In genomic region chr7:48637382-48637781, GRCh38 we compare ENCODE assay signal across 12 cellular contexts.
DNase-seq lines count a peak whose midpoint lies in the region; ATAC-seq and TF ChIP-seq lines count a peak whose summit lies in the region.
"Had no signal": no experiment of that assay in that cellular context is flagged by ENCODE, and none has a peak within 500 bp of the region (broad histone marks: within the 10 kb centered on the region; RNA-seq: fewer than 3 reads in every experiment).

No MANE protein-coding gene starts in this region.

- H3K27me3 Mint-ChIP-seq in H9 (ENCODE audit: low read depth), result no peaks in the 10 kb centered on the region
- H3K27me3 Mint-ChIP-seq in activated naive CD4-positive, alpha-beta T cell treated with anti-CD3 and anti-CD28 coated beads, Interleukin-2, amount 10 ng/mL, durations not matched to agents 7 days and 5 days, result no peaks in the 10 kb centered on the region
- H3K27me3 Mint-ChIP-seq: activated naive CD4-positive, alpha-beta T cell treated with anti-CD3 and anti-CD28 coated beads, Interleukin-2, amount 50 U/mL, for 24 hours had no signal

- H2BK120ac ChIP-seq in H9 (ENCODE audit: low read depth, low read length, poor library complexity, severe bottlenecking), result no peak overlapping the region

- H3T11ph ChIP-seq in H9 (ENCODE audit: low read length), result no peak overlapping the region

- H3K4me1 Mint-ChIP-seq in H9, result peaks cover 10 to 15% of the 10 kb centered on the region in 2 experiments
- H3K4me1 Mint-ChIP-seq in activated naive CD4-positive, alpha-beta T cell treated with anti-CD3 and anti-CD28 coated beads, Interleukin-2, amount 10 ng/mL, durations not matched to agents 7 days and 5 days, result peaks cover 25% of the 10 kb centered on the region
- H3K4me1 Mint-ChIP-seq: activated naive CD4-positive, alpha-beta T cell treated with anti-CD3 and anti-CD28 coated beads, Interleukin-2, amount 50 U/mL, for 24 hours had no signal

- no peak overlapping the region for H4K91ac ChIP-seq in H9 (ENCODE audit: insufficient read length, low read depth, low read length)

- H2BK20ac ChIP-seq in H9 (ENCODE audit: low read depth, low read length, poor library complexity, severe bottlenecking), result no peak overlapping the region

- H3K4me3 ChIP-seq in fibroblast of mammary gland (ENCODE audit: control insufficient read depth, low read depth, low read length), result no peak overlapping the region
- H3K4me3 ChIP-seq: BLaER1, colonic mucosa had no signal

- H2BK12ac ChIP-seq in H9 (ENCODE audit: insufficient read length, low read depth, low read length), result no peak overlapping the region

- ATAC-seq in HG02610 (IDR thresholded peaks at IDR 0.05; ENCODE audit: unreplicated experiment), result peak; percentile 75

- no peak overlapping the region for H4K5ac ChIP-seq in H9 (ENCODE audit: insufficient read length, low read depth, low read length)

- no peak overlapping the region for H4K8ac ChIP-seq in H9 (replicated peaks; ENCODE audit: insufficient read length, low read depth, low read length)

- CTCF ChIA-PET in activated naive CD4-positive, alpha-beta T cell treated with anti-CD3 and anti-CD28 coated beads, Interleukin-2, amount 10 ng/mL, durations not matched to agents 7 days and 5 days (lab: Charles Lee), result interaction anchor here (0.8 kb wide), 1 partner anchor 22 kb away, joined by 5 read pairs; no protein-coding TSS in a partner anchor

- no peak overlapping the region for H3K14ac ChIP-seq in H9 (ENCODE audit: insufficient read depth, low read length)

- H3K9me3 ChIP-seq in H9 (ENCODE audit: control insufficient read depth, low read depth, low read length), result no peaks in the 10 kb centered on the region
- H3K9me3 ChIP-seq: BLaER1, colonic mucosa had no signal

- H3K4me2 ChIP-seq in H9 (ENCODE audit: insufficient read depth, insufficient read length, low read length), result no peak overlapping the region
- H3K4me2 ChIP-seq: BLaER1 had no signal

- H3K18ac ChIP-seq in H9 (ENCODE audit: insufficient read length, low read depth, low read length), result no peak overlapping the region

- H3K9ac ChIP-seq in H9 (ENCODE audit: extremely low read depth, insufficient read length, low read length), result no peak overlapping the region
- H3K9ac ChIP-seq: BLaER1 had no signal

- H4K20me1 ChIP-seq in H9 (ENCODE audit: control insufficient read depth, insufficient read depth, insufficient read length), result no peaks in the 10 kb centered on the region
- H4K20me1 ChIP-seq: BLaER1 had no signal

- no peak overlapping the region for H2BK15ac ChIP-seq in H9 (ENCODE audit: low read depth, low read length)

- H3K56ac ChIP-seq in H9 (ENCODE audit: insufficient read length, low read depth, low read length), result no peak overlapping the region

- H3K79me2 ChIP-seq in H9 (ENCODE audit: insufficient read depth, low read length), result no peaks in the 10 kb centered on the region

- no peaks in the 10 kb centered on the region for H3K79me1 ChIP-seq in H9 (ENCODE audit: insufficient read depth, low read depth, low read length, poor library complexity, severe bottlenecking)

- no peak overlapping the region for H3K27ac Mint-ChIP-seq in H9
- no peak overlapping the region for H3K27ac Mint-ChIP-seq in activated naive CD4-positive, alpha-beta T cell treated with anti-CD3 and anti-CD28 coated beads, Interleukin-2, amount 10 ng/mL, durations not matched to agents 7 days and 5 days
- H3K27ac Mint-ChIP-seq: activated naive CD4-positive, alpha-beta T cell treated with anti-CD3 and anti-CD28 coated beads, Interleukin-2, amount 50 U/mL, for 24 hours had no signal

- no peaks in the 10 kb centered on the region; a peak in 1 of 5 replicates for H3K9me3 Mint-ChIP-seq in H9
- peaks cover 2% of the 10 kb centered on the region for H3K9me3 Mint-ChIP-seq in activated naive CD4-positive, alpha-beta T cell treated with anti-CD3 and anti-CD28 coated beads, Interleukin-2, amount 10 ng/mL, durations not matched to agents 7 days and 5 days
- H3K9me3 Mint-ChIP-seq: activated naive CD4-positive, alpha-beta T cell treated with anti-CD3 and anti-CD28 coated beads, Interleukin-2, amount 50 U/mL, for 24 hours had no signal

- H3K23ac ChIP-seq in H9 (ENCODE audit: insufficient read length, low read depth, low read length), result no peak overlapping the region

- WGBS in H9 (ENCODE audit: extremely low coverage, insufficient read length, low lambda C conversion rate), result no CpG with 5 or more reads among the region's 1 CpG

- no peaks in the 10 kb centered on the region for H3K23me2 ChIP-seq in H9 (ENCODE audit: insufficient read length, low read depth, low read length, poor library complexity, severe bottlenecking)

- no peak overlapping the region for H2AFZ ChIP-seq in H9 (ENCODE audit: low read length)

- no peak overlapping the region for H3K4me3 Mint-ChIP-seq in H9
- no peak overlapping the region for H3K4me3 Mint-ChIP-seq in activated naive CD4-positive, alpha-beta T cell treated with anti-CD3 and anti-CD28 coated beads, Interleukin-2, amount 10 ng/mL, durations not matched to agents 7 days and 5 days
- H3K4me3 Mint-ChIP-seq: activated naive CD4-positive, alpha-beta T cell treated with anti-CD3 and anti-CD28 coated beads, Interleukin-2, amount 50 U/mL, for 24 hours had no signal

- no peaks in the 10 kb centered on the region for H3K27me3 ChIP-seq in H9 (ENCODE audit: insufficient read depth, low read length)
- H3K27me3 ChIP-seq: BLaER1, colonic mucosa had no signal

- DNase-seq in DMS53 (lab: John Stamatoyannopoulos, UW) (peak; percentile 98), NCI-H748 (lab: John Stamatoyannopoulos, UW; ENCODE audit: unreplicated experiment) (peak; percentile 90), fibroblast of mammary gland (ENCODE audit: low read depth) (peak; percentile 1), H9 (no peak), HPDE6-E6E7 (ENCODE audit: extremely low spot score) (no peak), SK-N-DZ (ENCODE audit: low spot score) (no peak)
- no peak for DNase-seq in activated naive CD4-positive, alpha-beta T cell treated with anti-CD3 and anti-CD28 coated beads, Interleukin-2, amount 10 ng/mL, durations not matched to agents 7 days and 5 days
- DNase-seq: colonic mucosa, NCI-H1930 had no signal

- H3K4me1 ChIP-seq in H9 (ENCODE audit: insufficient read depth, low read length), result no peaks in the 10 kb centered on the region
- H3K4me1 ChIP-seq: colonic mucosa had no signal

- H3K27ac ChIP-seq in H9 (ENCODE audit: insufficient read length, low read depth, low read length), result no peak overlapping the region
- H3K27ac ChIP-seq: BLaER1, colonic mucosa had no signal

- TF ChIP-seq CTCF in fibroblast of mammary gland (conservative IDR thresholded peaks at IDR 0.05; ENCODE audit: control insufficient read depth, insufficient read depth, low read depth, low read length) (no peak), H9 (conservative IDR thresholded peaks at IDR 0.05) (no peak)

- H2BK5ac ChIP-seq in H9 (ENCODE audit: insufficient read length, low read length), result no peak overlapping the region

- no peak overlapping the region for H2AK5ac ChIP-seq in H9 (ENCODE audit: insufficient read length, low read length)

- no peaks in the 10 kb centered on the region; a peak in 1 of 7 replicates for H3K36me3 Mint-ChIP-seq in H9 (ENCODE audit: insufficient read depth in 1 of 3, low read depth in 3 of 3)
- no peaks in the 10 kb centered on the region for H3K36me3 Mint-ChIP-seq in activated naive CD4-positive, alpha-beta T cell treated with anti-CD3 and anti-CD28 coated beads, Interleukin-2, amount 10 ng/mL, durations not matched to agents 7 days and 5 days
- H3K36me3 Mint-ChIP-seq: activated naive CD4-positive, alpha-beta T cell treated with anti-CD3 and anti-CD28 coated beads, Interleukin-2, amount 50 U/mL, for 24 hours had no signal

- H3K4ac ChIP-seq in H9 (ENCODE audit: low read depth, low read length), result no peak overlapping the region

Comparison
In these comparisons a context has a peak if more than half of its experiments do, and no peak if none do; other contexts are left out.
1. DNase-seq: peak in DMS53 (single experiment), NCI-H748 (single experiment) and fibroblast of mammary gland (single experiment); none in H9 (single experiment), activated naive CD4-positive, alpha-beta T cell treated with anti-CD3 and anti-CD28 coated beads, Interleukin-2, amount 10 ng/mL, durations not matched to agents 7 days and 5 days (single experiment), HPDE6-E6E7 (single experiment) and SK-N-DZ (single experiment).